28 cellular contexts compared by ENCODE assay signal in genomic region chrX:46916273-46916672, GRCh38.
"Had no signal": no experiment of that assay in that cellular context is flagged by ENCODE, and none has a peak within 500 bp of the region (broad histone marks: within the 10 kb centered on the region; RNA-seq: fewer than 3 reads in every experiment).

No MANE protein-coding gene starts in this region.

- H3K27ac Mint-ChIP-seq: naive thymus-derived CD4-positive, alpha-beta T cell; natural killer cell; nephron; stimulated activated naive CD8-positive, alpha-beta T cell treated with anti-CD3 and anti-CD28 coated beads, Interleukin-15, Interleukin-2, amounts not matched to agents 100 ng/mL and 50 ng/mL, for 24 hours had no signal

- H3K36me3 Mint-ChIP-seq: naive thymus-derived CD4-positive, alpha-beta T cell; natural killer cell had no signal

- H3K9me3 ChIP-seq: neutrophil, pancreas, prostate gland, thoracic aorta, thyroid gland, transverse colon, vagina had no signal

- H3K4me3 Mint-ChIP-seq: naive thymus-derived CD4-positive, alpha-beta T cell; natural killer cell; stimulated activated naive CD8-positive, alpha-beta T cell treated with anti-CD3 and anti-CD28 coated beads, Interleukin-15, Interleukin-2, amounts not matched to agents 100 ng/mL and 50 ng/mL, for 24 hours had no signal

- ATAC-seq: naive thymus-derived CD4-positive, alpha-beta T cell; natural killer cell; pancreas; sciatic nerve; stimulated activated naive B cell treated with anti-CD40 and anti-IgM and Interleukin-4, amounts not matched to agents 10 μg/mL and 1 μg/mL and 100 μg/mL, for 72 hours had no signal

- DNase-seq: naive thymus-derived CD4-positive, alpha-beta T cell; natural killer cell; nucleus accumbens; pancreas; retina; spleen; stimulated activated CD4-positive, alpha-beta T cell treated with anti-CD3 and anti-CD28 coated beads, Interleukin-12 subunit alpha, Interleukin-12 subunit beta, amount 100 ng/mL, for 4 hours; stimulated activated CD4-positive, alpha-beta T cell treated with anti-CD3 and anti-CD28 coated beads, Interleukin-1b, Interleukin-23, amount 100 ng/mL, for 48 hours; stimulated activated CD4-positive, alpha-beta T cell treated with anti-CD3 and anti-CD28 coated beads, Interleukin-4, amount 100 ng/mL, for 1 hour; stimulated activated CD4-positive, alpha-beta T cell treated with anti-CD3 and anti-CD28 coated beads, Interleukin-4, amount 100 ng/mL, for 4 hours; stimulated activated CD8-positive, alpha-beta memory T cell treated with anti-CD3 and anti-CD28 coated beads, Interleukin-4, amount 100 ng/mL, for 48 hours; stimulated activated naive B cell treated with anti-CD40 and anti-IgM and Interleukin-4, amounts not matched to agents 10 μg/mL and 1 μg/mL and 100 μg/mL, for 72 hours; stimulated activated naive CD4-positive, alpha-beta T cell treated with Interleukin-2 at 50 U/mL for 16 hours; stomach; thyroid gland; transverse colon; upper lobe of left lung had no signal

- H3K27me3 ChIP-seq: right atrium auricular region, stomach, thyroid gland, transverse colon, upper lobe of left lung, vagina had no signal

- H3K4me2 ChIP-seq: smooth muscle cell had no signal

- H3K9me3 Mint-ChIP-seq: natural killer cell had no signal

- FAIRE-seq: pancreas, urothelium cell line had no signal

- H3K27ac ChIP-seq: neutrophil, pancreas, prostate gland, right atrium auricular region, skin epidermis, spleen, stomach, thoracic aorta, thyroid gland, transverse colon, upper lobe of left lung, vagina had no signal

- H3K4me1 ChIP-seq: prostate gland, right atrium auricular region, thyroid gland, upper lobe of left lung, vagina had no signal

- H3K27me3 Mint-ChIP-seq: stimulated activated naive B cell treated with anti-CD40 and anti-IgM and Interleukin-4, amounts not matched to agents 10 μg/mL and 1 μg/mL and 100 μg/mL, for 72 hours had no signal

- H3K36me3 ChIP-seq: neutrophil, pancreas, prostate gland, right atrium auricular region, spleen, stomach, thoracic aorta, thyroid gland, transverse colon, upper lobe of left lung, vagina had no signal

- H3K4me3 ChIP-seq: pancreas, prostate gland, right atrium auricular region, skin epidermis, smooth muscle cell, spleen, stomach, thoracic aorta, thyroid gland, transverse colon, upper lobe of left lung, vagina had no signal
